Comparison of ENCODE assay signal across 8 cellular contexts in the genomic region with DNA sequence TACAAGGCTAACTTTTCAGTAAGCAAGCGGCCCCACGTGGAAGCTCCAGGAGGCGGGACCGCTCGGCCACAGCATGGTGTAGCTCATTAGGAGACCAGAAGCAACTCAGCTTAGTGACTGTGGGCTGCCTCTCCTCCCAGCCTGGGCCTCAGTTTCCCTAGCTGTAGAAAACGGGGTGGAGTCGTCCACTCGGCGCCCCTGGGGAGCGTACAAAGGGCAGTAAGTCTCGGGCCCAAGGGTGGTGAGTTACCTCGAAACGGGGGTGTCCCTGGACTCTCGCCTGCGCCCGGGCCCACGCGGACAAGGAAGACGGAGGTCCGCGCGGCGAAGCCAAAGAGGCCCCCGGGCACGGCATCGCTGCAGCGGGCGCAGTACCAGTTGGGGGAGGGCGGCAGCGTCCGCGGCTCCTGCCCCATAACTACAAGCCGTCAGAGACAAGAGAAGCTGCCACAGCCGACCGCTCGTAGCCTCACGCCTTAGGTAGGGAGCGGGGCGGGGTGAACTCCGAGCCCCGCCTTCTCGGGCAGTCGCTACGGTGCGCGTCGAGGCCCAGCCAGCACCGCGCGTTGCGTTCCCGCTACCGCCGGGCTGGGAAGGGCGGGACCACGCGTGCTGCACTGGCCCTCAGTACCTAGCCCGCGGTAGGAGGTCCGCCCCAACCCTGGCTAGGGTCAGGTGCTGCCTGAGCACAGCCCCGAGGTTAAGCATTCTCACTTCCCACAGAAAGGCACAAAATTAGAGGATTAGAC. TPM values are rescaled to one million over a fixed set of nuclear protein-coding genes. Genes with fewer than 3 reads are reported as not detected.
DNase-seq lines count a peak whose midpoint lies in the region; ATAC-seq and TF ChIP-seq lines count a peak whose summit lies in the region.

A gene with protein sequence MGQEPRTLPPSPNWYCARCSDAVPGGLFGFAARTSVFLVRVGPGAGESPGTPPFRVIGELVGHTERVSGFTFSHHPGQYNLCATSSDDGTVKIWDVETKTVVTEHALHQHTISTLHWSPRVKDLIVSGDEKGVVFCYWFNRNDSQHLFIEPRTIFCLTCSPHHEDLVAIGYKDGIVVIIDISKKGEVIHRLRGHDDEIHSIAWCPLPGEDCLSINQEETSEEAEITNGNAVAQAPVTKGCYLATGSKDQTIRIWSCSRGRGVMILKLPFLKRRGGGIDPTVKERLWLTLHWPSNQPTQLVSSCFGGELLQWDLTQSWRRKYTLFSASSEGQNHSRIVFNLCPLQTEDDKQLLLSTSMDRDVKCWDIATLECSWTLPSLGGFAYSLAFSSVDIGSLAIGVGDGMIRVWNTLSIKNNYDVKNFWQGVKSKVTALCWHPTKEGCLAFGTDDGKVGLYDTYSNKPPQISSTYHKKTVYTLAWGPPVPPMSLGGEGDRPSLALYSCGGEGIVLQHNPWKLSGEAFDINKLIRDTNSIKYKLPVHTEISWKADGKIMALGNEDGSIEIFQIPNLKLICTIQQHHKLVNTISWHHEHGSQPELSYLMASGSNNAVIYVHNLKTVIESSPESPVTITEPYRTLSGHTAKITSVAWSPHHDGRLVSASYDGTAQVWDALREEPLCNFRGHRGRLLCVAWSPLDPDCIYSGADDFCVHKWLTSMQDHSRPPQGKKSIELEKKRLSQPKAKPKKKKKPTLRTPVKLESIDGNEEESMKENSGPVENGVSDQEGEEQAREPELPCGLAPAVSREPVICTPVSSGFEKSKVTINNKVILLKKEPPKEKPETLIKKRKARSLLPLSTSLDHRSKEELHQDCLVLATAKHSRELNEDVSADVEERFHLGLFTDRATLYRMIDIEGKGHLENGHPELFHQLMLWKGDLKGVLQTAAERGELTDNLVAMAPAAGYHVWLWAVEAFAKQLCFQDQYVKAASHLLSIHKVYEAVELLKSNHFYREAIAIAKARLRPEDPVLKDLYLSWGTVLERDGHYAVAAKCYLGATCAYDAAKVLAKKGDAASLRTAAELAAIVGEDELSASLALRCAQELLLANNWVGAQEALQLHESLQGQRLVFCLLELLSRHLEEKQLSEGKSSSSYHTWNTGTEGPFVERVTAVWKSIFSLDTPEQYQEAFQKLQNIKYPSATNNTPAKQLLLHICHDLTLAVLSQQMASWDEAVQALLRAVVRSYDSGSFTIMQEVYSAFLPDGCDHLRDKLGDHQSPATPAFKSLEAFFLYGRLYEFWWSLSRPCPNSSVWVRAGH (N-terminal part only) (minus strand): TSS at position 494 of the 749 bp plus-strand sequence. CDS start 78 bp downstream, at position 416.

- ATAC-seq in GM18868 (IDR thresholded peaks at IDR 0.05; ENCODE audit: unreplicated experiment) (peak; percentile 86), HG03103 (IDR thresholded peaks at IDR 0.05; ENCODE audit: low read depth, unreplicated experiment) (peak; percentile 88)
- ATAC-seq in central memory CD8-positive, alpha-beta T cell (replicated peaks; ENCODE audit: extremely low read depth, poor library complexity, severe bottlenecking), result peak; percentile 89

- no peaks in the 10 kb centered on the region for H3K27me3 ChIP-seq in AG04450 (ENCODE audit: control insufficient read depth, insufficient read depth, low read length)

- DNase-seq in AG04450 (ENCODE audit: low read depth, low spot score) (peak; percentile 61), NCI-H2196 treated with DMSO at 0.1 percent for 48 hours (lab: John Stamatoyannopoulos, UW; ENCODE audit: unreplicated experiment) (peak; percentile 81), islet precursor cell (peak; percentile 94)
- peak; percentile 63 for DNase-seq in activated CD4-positive, CD25-positive, alpha-beta regulatory T cell treated with anti-CD3 and anti-CD28 coated beads, Interleukin-2, amount 50 U/mL, for 16 hours (ENCODE audit: low read depth, low spot score)
- DNase-seq in central memory CD8-positive, alpha-beta T cell (ENCODE audit: low spot score in 2 of 2), result peak; percentile 66 to 70
- peak; percentile 70 to 78 (median 71) for DNase-seq in stimulated activated CD4-positive, alpha-beta T cell treated with anti-CD3 and anti-CD28 coated beads, Interleukin-12 subunit alpha, Interleukin-12 subunit beta, amount 100 ng/mL, for 48 hours (ENCODE audit: low read depth in 2 of 3, low spot score in 1 of 3)

- H3K9me3 ChIP-seq in AG04450 (ENCODE audit: control insufficient read depth, insufficient read depth, low read length), result no peaks in the 10 kb centered on the region; the same call in 1 of the 2 replicates

- H3K4me3 ChIP-seq in AG04450 (ENCODE audit: low read depth, low read length), result peak within 1 kb of the TSS; percentile 95

- TF ChIP-seq CTCF in AG04450 (IDR thresholded peaks at IDR 0.05; ENCODE audit: low read depth, low read length), result no peak

- peaks cover 20% of the 10 kb centered on the region for H3K36me3 Mint-ChIP-seq in central memory CD8-positive, alpha-beta T cell (ENCODE audit: insufficient read depth)

- no peak within 1 kb of the TSS for H3K27ac ChIP-seq in AG04450 (ENCODE audit: low read depth, low read length)

- POLR2A ChIA-PET in AG04450 (lab: Yijun Ruan, JAX), result interaction anchor here (0.7 to 1.4 kb wide), 4 partner anchors 14 to 81 kb away, joined by 3 to 6 read pairs (median 4); a partner anchor contains a TSS

- peak within 1 kb of the TSS; percentile 80 for H3K27ac Mint-ChIP-seq in central memory CD8-positive, alpha-beta T cell (ENCODE audit: low read depth)

- peaks cover 43% of the 10 kb centered on the region for H3K4me1 Mint-ChIP-seq in central memory CD8-positive, alpha-beta T cell

- no peaks in the 10 kb centered on the region for H3K27me3 Mint-ChIP-seq in central memory CD8-positive, alpha-beta T cell

- H3K4me3 Mint-ChIP-seq in central memory CD8-positive, alpha-beta T cell, result peak within 1 kb of the TSS; percentile 93

- CTCF ChIA-PET in AG04450 (lab: Charles Lee), result interaction anchor here (1.2 to 2.3 kb wide), 2 partner anchors 8 to 21 kb away, joined by 4 to 13 read pairs; no protein-coding TSS in a partner anchor

- no peaks in the 10 kb centered on the region for H3K9me3 Mint-ChIP-seq in central memory CD8-positive, alpha-beta T cell

RNA-seq across cellular contexts. Expression of the gene that starts here (rescaled TPM):
- polyA plus RNA-seq in AG04450 (2011; rRNA removed), result 10.0 and 10.7 TPM in 2 replicates
- polyA minus RNA-seq in AG04450 (2011; rRNA and poly(A)+ RNA removed), result 16.0 and 19.1 TPM in 2 replicates
